In genomic region chr5:173094012-173094661, GRCh38 we compare ENCODE assay signal across 11 cellular contexts. TPM values are rescaled to one million over a fixed set of nuclear protein-coding genes. Genes with fewer than 3 reads are reported as not detected.
DNase-seq lines count a peak whose midpoint lies in the region; ATAC-seq, FAIRE-seq and TF ChIP-seq lines count a peak whose summit lies in the region.
"Had no signal": no experiment of that assay in that cellular context is flagged by ENCODE, and none has a peak within 500 bp of the region (broad histone marks: within the 10 kb centered on the region; RNA-seq: fewer than 3 reads in every experiment).

No MANE protein-coding gene starts in this region.

- H2AFZ ChIP-seq in mammary epithelial cell (ENCODE audit: low read depth, low read length) = peak overlapping the region; percentile 57

- ATAC-seq in heart left ventricle = peak in 2 of 4 donors; percentile 30 to 40
- ATAC-seq in left lobe of liver = peak; percentile 39
- ATAC-seq in HG02588 (IDR thresholded peaks at IDR 0.05; ENCODE audit: unreplicated experiment) = no peak
- ATAC-seq in HG03342 (IDR thresholded peaks at IDR 0.05; ENCODE audit: unreplicated experiment) = no peak

- no peak for TF ChIP-seq POLR2A in heart left ventricle (IDR thresholded peaks at IDR 0.05)

- no peaks in the 10 kb centered on the region for H3K79me2 ChIP-seq in mammary epithelial cell (ENCODE audit: insufficient read depth, low read length)

- peak overlapping the region; percentile 14 for H3K4me2 ChIP-seq in mammary epithelial cell (ENCODE audit: insufficient read depth, low read depth, low read length)

- H3K9me3 ChIP-seq in heart left ventricle (no peaks in the 10 kb centered on the region), mammary epithelial cell (replicated peaks; ENCODE audit: insufficient read depth, low read length) (no peaks in the 10 kb centered on the region)

- no peak for DNase-seq in heart left ventricle
- DNase-seq in cardiac septum (ENCODE audit: low spot score) = no peak
- peak; percentile 42 for DNase-seq in mammary epithelial cell
- DNase-seq in left lobe of liver (ENCODE audit: low spot score) = no peak
- no peak for DNase-seq in urothelium cell line (ENCODE audit: low spot score)
- no peak for DNase-seq in activated CD4-positive, CD25-positive, alpha-beta regulatory T cell treated with anti-CD3 and anti-CD28 coated beads, Interleukin-2, amount 50 U/mL, for 72 hours
- DNase-seq: hypothalamus, NCI-H1694 treated with DMSO at 0.1 percent for 48 hours, right cardiac atrium had no signal

- WGBS in heart left ventricle, 4 donors = 26 to 36% (median 32%) methylated on average over 4 of the region's 4 CpGs
- WGBS in mammary epithelial cell (ENCODE audit: low coverage, missing lambda C conversion rate) = 81% methylated on average over 4 of the region's 4 CpGs

- H3K4me1 ChIP-seq in heart left ventricle = peaks cover 0 to 51% (median 32%) of the 10 kb centered on the region in 12 donors
- peaks cover 16% of the 10 kb centered on the region for H3K4me1 ChIP-seq in mammary epithelial cell (ENCODE audit: insufficient read depth, low read length)

- no TSS peak for BruUV-seq in mammary epithelial cell (replicated peaks; lab: Mats Ljungman, UMichigan)

- H3K36me3 ChIP-seq in heart left ventricle (peaks cover 0 to 31% (median 27%) of the 10 kb centered on the region in 9 donors), mammary epithelial cell (ENCODE audit: insufficient read depth, low read length) (no peaks in the 10 kb centered on the region)

- H3K4me3 ChIP-seq in heart left ventricle (no peak overlapping the region), mammary epithelial cell (replicated peaks in 1 of 3; ENCODE audit: insufficient read depth in 1 of 3, low read depth in 2 of 3, low read length in 3 of 3) (no peak overlapping the region)

- no peak overlapping the region for H3K9ac ChIP-seq in mammary epithelial cell (ENCODE audit: insufficient read depth, low read length)

- TF ChIP-seq CTCF in heart left ventricle (IDR thresholded peaks at IDR 0.05) (no peak), mammary epithelial cell (conservative IDR thresholded peaks at IDR 0.05 in 1 of 2, IDR thresholded peaks at IDR 0.05 in 1 of 2; ENCODE audit: extremely low read depth in 1 of 2, insufficient read depth in 1 of 2, low read depth in 1 of 2, low read length in 2 of 2) (no peak)

- H3K27me3 ChIP-seq in heart left ventricle = no peaks in the 10 kb centered on the region
- H3K27me3 ChIP-seq in mammary epithelial cell (ENCODE audit: insufficient read depth, low read length) = no peaks in the 10 kb centered on the region

- in situ Hi-C loops in mammary epithelial cell (cut with MboI; ENCODE audit: low sequenced_read_pairs in 2 of 2) = no loop called here

- H4K20me1 ChIP-seq in mammary epithelial cell (ENCODE audit: insufficient read depth, low read length) = no peaks in the 10 kb centered on the region

- H3K27ac ChIP-seq in heart left ventricle (peak overlapping the region in 9 of 12 donors; percentile 4 to 58 (median 22)), mammary epithelial cell (ENCODE audit: insufficient read depth, low read depth, low read length) (no peak overlapping the region)

- intact Hi-C loops in heart left ventricle (cut with DNase I) = no loop called here
- intact Hi-C loops in cardiac septum (cut with DNase I) = no loop called here
- intact Hi-C loops in mammary epithelial cell (cut with micrococcal nuclease) = no loop called here

- dilution Hi-C loops in mammary epithelial cell (cut with HindIII; ENCODE audit: low sequenced_read_pairs) = no loop called here

- CTCF ChIA-PET in mammary epithelial cell (lab: Charles Lee; ENCODE audit: low non-redundant PET) = no interaction called here

- peak; percentile 30 for FAIRE-seq in urothelium cell line (lab: Jason Lieb, UNC)

RNA-seq across cellular contexts. Expression of gene CREBRF, which starts 38.0 kb away (rescaled TPM):
- total RNA-seq in heart left ventricle (10 to 100 TPM; 13.5 to 47.7 (median 24.0) TPM), cardiac septum (20.2 TPM), mammary epithelial cell (10 to 100 TPM in 1 of 2 donors, 1 to 10 TPM in 1; 8.0 to 17.2 TPM), left lobe of liver (10.2 TPM)
- polyA plus RNA-seq in heart left ventricle (1 to 10 TPM; 2.7 to 7.0 TPM), mammary epithelial cell (1.6 TPM)
- polyA minus RNA-seq in mammary epithelial cell = 17.0 TPM

RNA-seq across cellular contexts. Expression of gene BNIP1, which starts 50.2 kb away (rescaled TPM):
- total RNA-seq in heart left ventricle (10 to 100 TPM in 3 of 9 donors, 1 to 10 TPM in 6; 8.0 to 11.7 (median 8.9) TPM), cardiac septum (11.1 TPM), mammary epithelial cell (10 to 100 TPM; 10.8 to 12.4 TPM), left lobe of liver (3.9 TPM)
- polyA plus RNA-seq in heart left ventricle (10 to 100 TPM; 11.6 to 18.3 TPM), mammary epithelial cell (14.0 TPM)
- 18.3 TPM for polyA minus RNA-seq in mammary epithelial cell
